23 cellular contexts compared by ENCODE assay signal in genomic region chr4:150258569-150258968, GRCh38.
A peak's percentile ranks its signal among the peaks of the same experiment; 100 is the strongest.
DNase-seq lines count a peak whose midpoint lies in the region; ATAC-seq, FAIRE-seq and TF ChIP-seq lines count a peak whose summit lies in the region.
"Had no signal": no experiment of that assay in that cellular context is flagged by ENCODE, and none has a peak within 500 bp of the region (broad histone marks: within the 10 kb centered on the region; RNA-seq: fewer than 3 reads in every experiment).

No MANE protein-coding gene starts in this region.

- H3K4me1 Mint-ChIP-seq in mesothelial cell of epicardium = peaks cover 17% of the 10 kb centered on the region
- H3K4me1 Mint-ChIP-seq: IgD-negative memory B cell had no signal

- H3K4me2 ChIP-seq in HCT116 (ENCODE audit: low read length) (no peak overlapping the region), endothelial cell of umbilical vein (ENCODE audit: insufficient read depth, low read length) (no peak overlapping the region), GM23248 (ENCODE audit: unreplicated experiment) (no peak overlapping the region)

- no peaks in the 10 kb centered on the region for H3K27me3 Mint-ChIP-seq in mesothelial cell of epicardium (ENCODE audit: low read depth)
- H3K27me3 Mint-ChIP-seq: IgD-negative memory B cell had no signal

- H4K20me1 ChIP-seq in HCT116 (ENCODE audit: insufficient read depth) (no peaks in the 10 kb centered on the region), endothelial cell of umbilical vein (replicated peaks; ENCODE audit: control insufficient read depth, extremely low read depth, insufficient read depth, low read length) (no peaks in the 10 kb centered on the region), GM23248 (ENCODE audit: insufficient read depth) (no peaks in the 10 kb centered on the region)

- H3K9me3 ChIP-seq in HCT116 (ENCODE audit: control insufficient read depth in 1 of 2, insufficient read depth in 1 of 2, low read depth in 1 of 2, low read length in 2 of 2) (no peaks in the 10 kb centered on the region), RWPE2 (ENCODE audit: severe bottlenecking) (no peaks in the 10 kb centered on the region), endothelial cell of umbilical vein (replicated peaks; ENCODE audit: control insufficient read depth, insufficient read depth, low read length) (no peaks in the 10 kb centered on the region), GM23248 (ENCODE audit: low read depth) (no peaks in the 10 kb centered on the region)
- H3K9me3 ChIP-seq: SJSA1 had no signal

- no peaks in the 10 kb centered on the region for H3K9me2 ChIP-seq in HCT116 (ENCODE audit: insufficient read depth)
- no peaks in the 10 kb centered on the region for H3K9me2 ChIP-seq in GM23248 (ENCODE audit: insufficient read depth)

- H3K4me3 ChIP-seq in HCT116 (replicated peaks in 1 of 2; ENCODE audit: low read depth in 1 of 2, low read length in 2 of 2) = no peak overlapping the region
- H3K4me3 ChIP-seq in RWPE2 (ENCODE audit: severe bottlenecking) = no peak overlapping the region
- H3K4me3 ChIP-seq in endothelial cell of umbilical vein (replicated peaks in 1 of 3; ENCODE audit: insufficient read depth in 1 of 3, low read depth in 1 of 3, low read length in 3 of 3) = no peak overlapping the region
- H3K4me3 ChIP-seq in GM23248 = no peak overlapping the region
- H3K4me3 ChIP-seq: SJSA1 had no signal

- RAD21 ChIA-PET in HCT116 (lab: Charles Lee; ENCODE audit: low non-redundant PET in 1 of 2, low total read pairs in 2 of 2, uncharacterized antibody in 2 of 2, unreplicated experiment in 2 of 2) = no interaction called here

- intact Hi-C loops in HCT116 (cut with micrococcal nuclease) (no loop called here), endothelial cell of umbilical vein (cut with micrococcal nuclease) (no loop called here)

- no peak overlapping the region for H3K4me3 Mint-ChIP-seq in mesothelial cell of epicardium
- H3K4me3 Mint-ChIP-seq: IgD-negative memory B cell had no signal

- H3K36me3 ChIP-seq in HCT116 (ENCODE audit: control insufficient read depth in 1 of 2, insufficient read depth in 2 of 2, low read length in 2 of 2) (no peaks in the 10 kb centered on the region), RWPE2 (ENCODE audit: low read depth) (no peaks in the 10 kb centered on the region), endothelial cell of umbilical vein (ENCODE audit: control insufficient read depth in 2 of 2, extremely low read depth in 1 of 2, insufficient read depth in 2 of 2, low read length in 2 of 2) (no peaks in the 10 kb centered on the region), GM23248 (ENCODE audit: low read depth) (no peaks in the 10 kb centered on the region)
- H3K36me3 ChIP-seq: SJSA1 had no signal

- no peak overlapping the region for H3K9ac ChIP-seq in HCT116 (ENCODE audit: low read length)
- H3K9ac ChIP-seq in endothelial cell of umbilical vein (replicated peaks; ENCODE audit: extremely low read depth, insufficient read depth, low read length) = no peak overlapping the region
- H3K9ac ChIP-seq in GM23248 = no peak overlapping the region

- H3K27ac ChIP-seq in HCT116 (ENCODE audit: low read depth, low read length) (no peak overlapping the region), RWPE2 (ENCODE audit: poor library complexity, severe bottlenecking) (peak overlapping the region; percentile 30), endothelial cell of umbilical vein (ENCODE audit: insufficient read depth, low read depth, low read length) (no peak overlapping the region), GM23248 (no peak overlapping the region)
- H3K27ac ChIP-seq: SJSA1 had no signal

- no peak for TF ChIP-seq RAD21 in HCT116 (IDR thresholded peaks at IDR 0.05; ENCODE audit: low read depth)

- in situ Hi-C loops in GM23248 (cut with MboI) = no loop called here

- H3K27ac Mint-ChIP-seq in mesothelial cell of epicardium = peak overlapping the region; percentile 75

- BruUV-seq in HCT116 (replicated peaks; lab: Mats Ljungman, UMichigan) (no TSS peak), endothelial cell of umbilical vein (replicated peaks; lab: Mats Ljungman, UMichigan) (no TSS peak)

- dilution Hi-C loops in endothelial cell of umbilical vein (cut with MboI; ENCODE audit: extremely low pct_ligation_motif_present, low sequenced_read_pairs) = no loop called here

- TF ChIP-seq POLR2A in HCT116 (IDR thresholded peaks at IDR 0.05; ENCODE audit: borderline replicate concordance, extremely low read depth, insufficient read depth, insufficient read length) (no peak), endothelial cell of umbilical vein (IDR thresholded peaks at IDR 0.05; ENCODE audit: low read depth, low read length) (no peak)

- peak; percentile 58 for FAIRE-seq in endothelial cell of umbilical vein (lab: Jason Lieb, UNC)
- FAIRE-seq: GM19239, H54 had no signal

- no peak for TF ChIP-seq CTCF in HCT116 (IDR thresholded peaks at IDR 0.05 in 2 of 3, conservative IDR thresholded peaks at IDR 0.05 in 1 of 3; ENCODE audit: borderline replicate concordance in 1 of 3, insufficient read depth in 1 of 3, low read depth in 2 of 3, low read length in 2 of 3)
- TF ChIP-seq CTCF in RWPE2 (IDR thresholded peaks at IDR 0.05; ENCODE audit: poor library complexity, severe bottlenecking) = no peak
- TF ChIP-seq CTCF in endothelial cell of umbilical vein (IDR thresholded peaks at IDR 0.05; ENCODE audit: extremely low read depth in 1 of 2, insufficient read depth in 1 of 2, low read depth in 1 of 2, low read length in 2 of 2) = no peak
- no peak for TF ChIP-seq CTCF in mesothelial cell of epicardium (IDR thresholded peaks at IDR 0.05; ENCODE audit: unreplicated experiment)

- ATAC-seq in HCT116 = peak; percentile 50
- ATAC-seq in RWPE2 (ENCODE audit: low read depth) = peak; percentile 79
- ATAC-seq: PC-3 had no signal

- CTCF ChIA-PET in HCT116 (lab: Charles Lee) (no interaction called here), endothelial cell of umbilical vein (lab: Charles Lee) (interaction anchor here (0.5 to 1.4 kb wide), 5 partner anchors 14 to 609 kb away, joined by 3 to 6 read pairs (median 4); no protein-coding TSS in a partner anchor)

- WGBS in GM23248 (ENCODE audit: low coverage in 1 of 2, low lambda C conversion rate in 2 of 2, missing lambda C conversion rate in 2 of 2), 2 experiments = 82 to 94% methylated on average over 6 of the region's 6 CpGs

- H3K4me1 ChIP-seq in HCT116 (ENCODE audit: control insufficient read depth in 1 of 2, insufficient read depth in 2 of 2, low read length in 2 of 2) = no peaks in the 10 kb centered on the region
- H3K4me1 ChIP-seq in RWPE2 (ENCODE audit: insufficient read depth, poor library complexity, severe bottlenecking) = peaks cover 17% of the 10 kb centered on the region
- H3K4me1 ChIP-seq in endothelial cell of umbilical vein (ENCODE audit: control insufficient read depth, extremely low read depth, insufficient read depth, low read length) = peaks cover 4% of the 10 kb centered on the region
- H3K4me1 ChIP-seq in GM23248 (ENCODE audit: insufficient read depth) = no peaks in the 10 kb centered on the region
- H3K4me1 ChIP-seq: SJSA1 had no signal

- POLR2A ChIA-PET in HCT116 (lab: Charles Lee) = no interaction called here
- POLR2A ChIA-PET in endothelial cell of umbilical vein (lab: Charles Lee) = no interaction called here

- peaks cover 48% of the 10 kb centered on the region for H3K36me3 Mint-ChIP-seq in mesothelial cell of epicardium

- no peaks in the 10 kb centered on the region; the same call in 1 of the 2 replicates for H3F3A ChIP-seq in GM23248 (ENCODE audit: insufficient read depth)

- H3K79me2 ChIP-seq in HCT116 (ENCODE audit: insufficient read depth, low read length) = no peaks in the 10 kb centered on the region
- H3K79me2 ChIP-seq in endothelial cell of umbilical vein (ENCODE audit: control insufficient read depth, insufficient read depth, low read length) = no peaks in the 10 kb centered on the region
- H3K79me2 ChIP-seq in GM23248 (ENCODE audit: insufficient read depth) = no peaks in the 10 kb centered on the region

- H3K27me3 ChIP-seq in HCT116 (ENCODE audit: insufficient read depth, low read length) = no peaks in the 10 kb centered on the region
- no peaks in the 10 kb centered on the region for H3K27me3 ChIP-seq in RWPE2 (ENCODE audit: insufficient read depth, poor library complexity, severe bottlenecking)
- H3K27me3 ChIP-seq in endothelial cell of umbilical vein (ENCODE audit: control insufficient read depth in 2 of 2, insufficient read depth in 2 of 2, low read length in 2 of 2) = no peaks in the 10 kb centered on the region
- H3K27me3 ChIP-seq in GM23248 (replicated peaks; ENCODE audit: insufficient read depth) = no peaks in the 10 kb centered on the region
- H3K27me3 ChIP-seq: SJSA1 had no signal

- H3K9me3 Mint-ChIP-seq in mesothelial cell of epicardium = no peaks in the 10 kb centered on the region
- H3K9me3 Mint-ChIP-seq: IgD-negative memory B cell had no signal

- no peak overlapping the region for H2AFZ ChIP-seq in HCT116 (ENCODE audit: low read depth, low read length, poor library complexity, severe bottlenecking)
- no peak overlapping the region for H2AFZ ChIP-seq in endothelial cell of umbilical vein (ENCODE audit: low read depth, low read length)
- no peak overlapping the region for H2AFZ ChIP-seq in GM23248

- no peak for DNase-seq in HCT116 (ENCODE audit: low read depth, low spot score)
- DNase-seq in RWPE2 (ENCODE audit: low spot score) = no peak
- no peak for DNase-seq in endothelial cell of umbilical vein (ENCODE audit: low read depth, low spot score)
- DNase-seq in mesothelial cell of epicardium (ENCODE audit: low spot score in 2 of 2, unreplicated experiment in 2 of 2) = no peak
- DNase-seq in activated gamma-delta T cell (lab: John Stamatoyannopoulos, UW) = no peak
- no peak for DNase-seq in stimulated activated CD4-positive, alpha-beta T cell treated with anti-CD3 and anti-CD28 coated beads, Interleukin-4, amount 100 ng/mL, for 24 hours
- DNase-seq in GM23248 = no peak
- DNase-seq: DMS153; DND-41; NCI-H1092; NCI-H1417 treated with DMSO at 0.1 percent for 48 hours; NCI-H187; NCI-H2081 treated with DMSO at 0.1 percent for 48 hours; NCI-H2171 treated with DMSO at 0.1 percent for 48 hours; NCI-H524 treated with DMSO at 0.1 percent for 48 hours; NCI-H82; NK-92 treated with Interleukin-12 subunit alpha and Interleukin-12 subunit beta, amount 100 ng/mL, for 24 hours; PC-3; Right ventricle myocardium superior had no signal

- H3K9me1 ChIP-seq in endothelial cell of umbilical vein (replicated peaks; ENCODE audit: control insufficient read depth, extremely low read depth, insufficient read depth, low read length) = no peaks in the 10 kb centered on the region

TF ChIP-seq in HCT116, 20 proteins besides CTCF, POLR2A, EP300 and RAD21 (continues in another document):
- TF ChIP-seq SP1 (IDR thresholded peaks at IDR 0.05; ENCODE audit: low read depth) (no peak), EGR1 (IDR thresholded peaks at IDR 0.05; ENCODE audit: low read depth) (no peak), ELF1 (IDR thresholded peaks at IDR 0.05; ENCODE audit: borderline replicate concordance, low read depth) (no peak), CEBPB (IDR thresholded peaks at IDR 0.05; ENCODE audit: low read depth) (no peak)

TF ChIP-seq in endothelial cell of umbilical vein, 7 proteins besides CTCF, POLR2A, EP300 and RAD21 (continues in another document):
- peak; percentile 28 for TF ChIP-seq FOS (IDR thresholded peaks at IDR 0.05; ENCODE audit: borderline replicate concordance, insufficient read depth, low read length)
- TF ChIP-seq JUN (IDR thresholded peaks at IDR 0.05; ENCODE audit: borderline replicate concordance, insufficient read depth, insufficient read length, low read depth) = no peak
